12 cellular contexts compared by ENCODE assay signal in the genomic region with DNA sequence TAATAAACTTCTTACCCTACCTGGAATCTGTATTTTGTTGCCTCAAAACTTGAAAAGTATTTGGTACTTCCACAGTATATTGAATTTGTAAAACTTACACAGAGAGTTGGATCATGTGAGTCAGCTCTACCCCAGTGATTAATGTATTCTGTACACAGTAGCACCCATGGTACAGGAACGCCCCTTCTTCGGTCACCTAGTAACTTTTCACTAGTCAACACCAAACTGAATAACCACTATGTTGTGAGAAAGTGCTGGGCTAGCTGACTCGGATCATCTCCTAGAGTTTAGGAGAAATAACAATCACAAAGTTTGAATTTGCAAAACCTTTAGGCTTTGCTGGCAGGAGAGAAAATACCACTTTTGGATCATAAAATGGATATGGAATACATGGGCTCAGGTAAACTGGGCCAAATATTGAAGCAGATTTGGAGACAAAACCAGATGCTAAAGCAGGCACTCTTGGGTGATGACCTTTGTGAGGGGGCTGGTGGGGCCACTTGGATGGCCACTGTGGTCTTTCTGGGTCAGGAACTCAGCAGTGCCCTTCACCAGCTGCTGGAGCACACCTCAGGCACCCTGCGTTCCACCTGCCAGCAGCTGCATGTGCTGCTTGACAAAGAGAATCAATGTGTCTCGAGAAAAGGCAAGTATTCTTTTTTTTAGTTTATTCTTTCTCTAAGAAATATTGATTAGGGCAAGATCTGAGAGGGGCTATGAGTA. TPM values are rescaled to one million over a fixed set of nuclear protein-coding genes. Genes with fewer than 3 reads are reported as not detected.
A peak's percentile ranks its signal among the peaks of the same experiment; 100 is the strongest.
DNase-seq lines count a peak whose midpoint lies in the region; ATAC-seq and TF ChIP-seq lines count a peak whose summit lies in the region.
"Had no signal": no experiment of that assay in that cellular context is flagged by ENCODE, and none has a peak within 500 bp of the region (broad histone marks: within the 10 kb centered on the region; RNA-seq: fewer than 3 reads in every experiment).

Gene DTHD1 (plus strand): TSS at position 233 of the 723 bp plus-strand sequence. CDS start 143 bp downstream, at position 376.

- ATAC-seq in GM21786 (IDR thresholded peaks at IDR 0.05; ENCODE audit: unreplicated experiment) (no peak), GM21737 (IDR thresholded peaks at IDR 0.05; ENCODE audit: unreplicated experiment) (no peak)
- ATAC-seq: heart right ventricle had no signal

- no peak for TF ChIP-seq CTCF in spleen (IDR thresholded peaks at IDR 0.05 in 8 of 11, conservative IDR thresholded peaks at IDR 0.05 in 3 of 11)
- TF ChIP-seq CTCF in lower leg skin (IDR thresholded peaks at IDR 0.05): no peak

- intact Hi-C loops in spleen (cut with DNase I; ENCODE audit: low total_unique reads): no loop called here
- intact Hi-C loops in lower leg skin (cut with DNase I; ENCODE audit: low total_unique reads): no loop called here

- H3K4me3 ChIP-seq in spleen (peak within 1 kb of the TSS in 6 of 8 donors; percentile 0 to 48 (median 19)), lower leg skin (ENCODE audit: low read depth, poor library complexity, severe bottlenecking) (no peak within 1 kb of the TSS)

- H3K27ac ChIP-seq in cingulate gyrus (ENCODE audit: low read depth, low read length) (peak within 1 kb of the TSS; percentile 66), spleen (peak within 1 kb of the TSS in 6 of 8 donors; percentile 41 to 84 (median 64))

- DNase-seq in NK-92 treated with Interleukin-12 subunit alpha and Interleukin-12 subunit beta, amount 100 ng/mL, for 24 hours (lab: John Stamatoyannopoulos, UW): peak; percentile 47
- DNase-seq in NK-92 (lab: John Stamatoyannopoulos, UW; ENCODE audit: unreplicated experiment) (no peak), NCI-H460 (ENCODE audit: extremely low read depth, low read depth) (peak; percentile 13), spleen (no peak), lower leg skin (ENCODE audit: low spot score in 2 of 2) (no peak)
- DNase-seq: 8988T, heart right ventricle, mesenchymal stem cell, NCI-H2171 treated with DMSO at 0.1 percent for 48 hours had no signal

- no peaks in the 10 kb centered on the region for H3K36me3 ChIP-seq in spleen
- H3K36me3 ChIP-seq: heart right ventricle had no signal

- H3K4me1 ChIP-seq in spleen: peaks cover 0 to 13% (median 0%) of the 10 kb centered on the region in 6 donors
- H3K4me1 ChIP-seq: heart right ventricle had no signal

- no peaks in the 10 kb centered on the region for H3K9me3 ChIP-seq in spleen
- H3K9me3 ChIP-seq: heart right ventricle had no signal

- WGBS in spleen, 5 donors: 86 to 89% (median 88%) methylated on average over 5 of the region's 5 CpGs
- 76 to 77% methylated on average over 5 of the region's 5 CpGs for WGBS in lower leg skin, 2 donors

- TF ChIP-seq POLR2A in spleen (IDR thresholded peaks at IDR 0.05) (no peak), lower leg skin (IDR thresholded peaks at IDR 0.05) (no peak)

- no peaks in the 10 kb centered on the region for H3K27me3 ChIP-seq in spleen (replicated peaks in 1 of 7)
- H3K27me3 ChIP-seq: heart right ventricle had no signal

RNA-seq across cellular contexts. Expression of gene DTHD1, which starts in this region (rescaled TPM):
- total RNA-seq in NCI-H460 (2014; rRNA removed; shearing (Covaris generic)): not detected in 2 replicates
- polyA plus RNA-seq in NCI-H460 (2014; cell fraction: nucleus; rRNA removed): not detected in 2 replicates
- total RNA-seq in spleen: 10 to 100 TPM in 3 of 7 donors, 1 to 10 TPM in 4; 7.5 to 12.2 (median 9.6) TPM
- polyA plus RNA-seq in spleen: under 1 TPM; 0.18 to 0.51 (median 0.24) TPM
- total RNA-seq in lower leg skin: under 1 TPM in 1 of 4 donors, not detected in 3; 0.16 TPM
- polyA plus RNA-seq: heart right ventricle had no signal

Comparison
In these comparisons a context has a peak if more than half of its experiments do, and no peak if none do; other contexts are left out.
1. Peak in DNase-seq in NCI-H460; RNA of the gene not detected or under 1 TPM.